8 cellular contexts compared by ENCODE assay signal in the genomic region with DNA sequence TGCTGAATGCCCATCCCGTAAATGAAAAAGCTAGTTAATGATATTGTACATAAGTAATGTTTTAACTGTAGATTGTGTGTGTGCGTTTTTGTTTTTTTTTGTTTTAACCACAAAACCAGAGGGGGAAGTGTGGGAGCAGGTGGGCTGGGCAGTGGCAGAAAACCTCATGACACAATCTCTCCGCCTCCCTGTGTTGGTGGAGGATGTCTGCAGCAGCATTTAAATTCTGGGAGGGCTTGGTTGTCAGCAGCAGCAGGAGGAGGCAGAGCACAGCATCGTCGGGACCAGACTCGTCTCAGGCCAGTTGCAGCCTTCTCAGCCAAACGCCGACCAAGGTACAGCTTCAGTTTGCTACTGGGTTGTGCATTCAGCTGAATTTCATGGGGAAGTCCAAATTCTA. TPM values are rescaled to one million over a fixed set of nuclear protein-coding genes. Genes with fewer than 3 reads are reported as not detected.
DNase-seq lines count a peak whose midpoint lies in the region; ATAC-seq and TF ChIP-seq lines count a peak whose summit lies in the region.

A gene (plus strand): TSS at position 249 of the 400 bp plus-strand sequence. CDS start 1,182 bp downstream, outside the sequence.

- peaks cover 6% of the 10 kb centered on the region for H3K4me1 ChIP-seq in CD8-positive, alpha-beta T cell (ENCODE audit: insufficient read depth, low read length)
- peaks cover 38% of the 10 kb centered on the region for H3K4me1 ChIP-seq in HUES6 (ENCODE audit: control insufficient read depth, insufficient read depth, low read length)

- no peaks in the 10 kb centered on the region for H3K36me3 Mint-ChIP-seq in CD8-positive, alpha-beta T cell

- H3K27ac ChIP-seq in CD8-positive, alpha-beta T cell (ENCODE audit: low read depth, low read length), result no peak within 1 kb of the TSS
- H3K27ac ChIP-seq in HUES6 (ENCODE audit: low read depth, low read length), result peak within 1 kb of the TSS; percentile 64; the same call in 1 of the 2 replicates

- H3K4me3 Mint-ChIP-seq in CD8-positive, alpha-beta T cell, result no peak within 1 kb of the TSS

- ATAC-seq in CD8-positive, alpha-beta T cell, result peak; percentile 46
- peak; percentile 62 for ATAC-seq in GM19324 (IDR thresholded peaks at IDR 0.05; ENCODE audit: low FRiP score, unreplicated experiment)

- no peak for DNase-seq in CD8-positive, alpha-beta T cell
- DNase-seq in UCSD-AML1 (lab: John Stamatoyannopoulos, UW; ENCODE audit: unreplicated experiment) (peak; percentile 51), globus pallidus (ENCODE audit: low spot score) (peak; percentile 93), putamen (ENCODE audit: low spot score) (peak; percentile 88), HT-29 (ENCODE audit: low spot score) (no peak), NCI-H1105 (lab: John Stamatoyannopoulos, UW) (no peak)

- peaks cover 31% of the 10 kb centered on the region for H3K27me3 Mint-ChIP-seq in CD8-positive, alpha-beta T cell (ENCODE audit: low read depth)

- H3K36me3 ChIP-seq in CD8-positive, alpha-beta T cell (ENCODE audit: insufficient read depth, low read length), result no peaks in the 10 kb centered on the region
- H3K36me3 ChIP-seq in HUES6 (ENCODE audit: control insufficient read depth, insufficient read depth, low read length), result peaks cover 5% of the 10 kb centered on the region; the same call in 1 of the 2 replicates

- peaks cover 12% of the 10 kb centered on the region for H3K4me1 Mint-ChIP-seq in CD8-positive, alpha-beta T cell (ENCODE audit: low read depth)

- H3K27me3 ChIP-seq in CD8-positive, alpha-beta T cell (ENCODE audit: insufficient read depth, low read length), result no peaks in the 10 kb centered on the region
- no peaks in the 10 kb centered on the region for H3K27me3 ChIP-seq in HUES6 (ENCODE audit: control insufficient read depth, insufficient read depth, low read length)

- POLR2A ChIA-PET in CD8-positive, alpha-beta T cell (lab: Charles Lee), result no interaction called here

- CTCF ChIA-PET in CD8-positive, alpha-beta T cell (lab: Charles Lee), result interaction anchor here (0.8 to 1.3 kb wide), 2 partner anchors 9 to 540 kb away, joined by 4 read pairs; no protein-coding TSS in a partner anchor

- H3K9me3 ChIP-seq in CD8-positive, alpha-beta T cell (ENCODE audit: low read length), result no peaks in the 10 kb centered on the region
- H3K9me3 ChIP-seq in HUES6 (ENCODE audit: control insufficient read depth, insufficient read depth, low read depth, low read length), result no peaks in the 10 kb centered on the region

- H3K9me3 Mint-ChIP-seq in CD8-positive, alpha-beta T cell, result no peaks in the 10 kb centered on the region

- intact Hi-C loops in CD8-positive, alpha-beta T cell (cut with DNase I, micrococcal nuclease), result loop anchor here (5.0 to 10.0 kb wide), 3 partner anchors 121 to 539 kb away; no protein-coding TSS in a partner anchor

- H3K27ac Mint-ChIP-seq in CD8-positive, alpha-beta T cell, result no peak within 1 kb of the TSS

- no peak within 1 kb of the TSS for H3K4me3 ChIP-seq in CD8-positive, alpha-beta T cell (ENCODE audit: low read depth, low read length)
- peak within 1 kb of the TSS; percentile 43 for H3K4me3 ChIP-seq in HUES6 (ENCODE audit: low read depth, low read length)

- H3K9ac ChIP-seq in HUES6 (ENCODE audit: low read length), result peak within 1 kb of the TSS; percentile 34

- TF ChIP-seq CTCF in CD8-positive, alpha-beta T cell (IDR thresholded peaks at IDR 0.05), result no peak

RNA-seq across cellular contexts. Expression of the gene that starts here (rescaled TPM):
- total RNA-seq in CD8-positive, alpha-beta T cell, result not detected
- 0.99 and 1.7 TPM in 2 replicates for total RNA-seq in HT-29 (2014; rRNA removed; shearing (Covaris generic))

Comparison
In these comparisons a context has a peak if more than half of its experiments do, and no peak if none do; other contexts are left out.
1. Peak in ATAC-seq in CD8-positive, alpha-beta T cell; RNA of the gene not detected or under 1 TPM.
2. DNase-seq: peak in UCSD-AML1 (single experiment), globus pallidus (single experiment) and putamen (single experiment); none in CD8-positive, alpha-beta T cell (0 of 7), HT-29 (single experiment) and NCI-H1105 (single experiment).